Comparison of ENCODE assay signal across 8 cellular contexts in genomic region chr16:2033057-2033911, GRCh38. TPM values are rescaled to one million over a fixed set of nuclear protein-coding genes. Genes with fewer than 3 reads are reported as not detected.
DNase-seq lines count a peak whose midpoint lies in the region; ATAC-seq and TF ChIP-seq lines count a peak whose summit lies in the region.

No MANE protein-coding gene starts in this region.

- peak; percentile 47 for ATAC-seq in body of pancreas
- ATAC-seq in stimulated activated memory B cell treated with anti-CD40 and anti-IgM and Interleukin-4, amounts not matched to agents 10 μg/mL and 1 μg/mL and 100 μg/mL, for 72 hours, result peak; percentile 22

- TF ChIP-seq POLR2A in body of pancreas (IDR thresholded peaks at IDR 0.05), result peak in 1 of 3 donors; percentile 6

- peak; percentile 69 for DNase-seq in HT-29 (ENCODE audit: low spot score)
- peak in 3 of 4 donors; percentile 42 to 60 (median 52) for DNase-seq in body of pancreas
- no peak for DNase-seq in NCI-H82 treated with DMSO at 0.1 percent for 48 hours (lab: John Stamatoyannopoulos, UW; ENCODE audit: unreplicated experiment)
- no peak for DNase-seq in stimulated activated CD4-positive, alpha-beta T cell treated with anti-CD3 and anti-CD28 coated beads, Interleukin-15, amount 100 ng/mL, for 24 hours
- no peak for DNase-seq in mucosa of gallbladder (ENCODE audit: low spot score)
- no peak for DNase-seq in effector memory CD4-positive, alpha-beta T cell

- H3K4me1 Mint-ChIP-seq in stimulated activated memory B cell treated with anti-CD40 and anti-IgM and Interleukin-4, amounts not matched to agents 10 μg/mL and 1 μg/mL and 100 μg/mL, for 72 hours, result peaks cover 21% of the 10 kb centered on the region

- WGBS in body of pancreas, 2 donors, result 43 to 70% methylated on average over 16 to 35 of the region's 37 CpGs

- peak overlapping the region; percentile 59 for H3K27ac Mint-ChIP-seq in stimulated activated memory B cell treated with anti-CD40 and anti-IgM and Interleukin-4, amounts not matched to agents 10 μg/mL and 1 μg/mL and 100 μg/mL, for 72 hours

- no peak overlapping the region for H3K4me3 Mint-ChIP-seq in stimulated activated memory B cell treated with anti-CD40 and anti-IgM and Interleukin-4, amounts not matched to agents 10 μg/mL and 1 μg/mL and 100 μg/mL, for 72 hours

- H3K27me3 ChIP-seq in body of pancreas (no peaks in the 10 kb centered on the region), layer of hippocampus (ENCODE audit: control insufficient read depth, insufficient read depth, low read length) (no peaks in the 10 kb centered on the region)
- no peaks in the 10 kb centered on the region for H3K27me3 ChIP-seq in effector memory CD4-positive, alpha-beta T cell (replicated peaks; ENCODE audit: control insufficient read depth, insufficient read depth, low read length, poor library complexity, severe bottlenecking)

- no peaks in the 10 kb centered on the region for H3K36me3 Mint-ChIP-seq in stimulated activated memory B cell treated with anti-CD40 and anti-IgM and Interleukin-4, amounts not matched to agents 10 μg/mL and 1 μg/mL and 100 μg/mL, for 72 hours

- no peak for TF ChIP-seq CTCF in body of pancreas (IDR thresholded peaks at IDR 0.05)

- H3K4me3 ChIP-seq in body of pancreas, result no peak overlapping the region
- H3K4me3 ChIP-seq in effector memory CD4-positive, alpha-beta T cell (ENCODE audit: insufficient read depth, low read depth, low read length, poor library complexity, severe bottlenecking), result no peak overlapping the region

- H3K36me3 ChIP-seq in body of pancreas (replicated peaks in 1 of 2; ENCODE audit: insufficient read depth in 1 of 2, low read depth in 2 of 2), result no peaks in the 10 kb centered on the region
- H3K36me3 ChIP-seq in effector memory CD4-positive, alpha-beta T cell (ENCODE audit: control insufficient read depth, insufficient read depth, low read length), result no peaks in the 10 kb centered on the region

- intact Hi-C loops in body of pancreas (cut with DNase I), result no loop called here

- H3K9me3 ChIP-seq in body of pancreas, result no peaks in the 10 kb centered on the region
- no peaks in the 10 kb centered on the region for H3K9me3 ChIP-seq in effector memory CD4-positive, alpha-beta T cell (ENCODE audit: control insufficient read depth, low read length)

- H3K4me1 ChIP-seq in body of pancreas, result peaks cover 31% of the 10 kb centered on the region
- no peaks in the 10 kb centered on the region for H3K4me1 ChIP-seq in effector memory CD4-positive, alpha-beta T cell (ENCODE audit: control insufficient read depth, insufficient read depth, low read length, poor library complexity, severe bottlenecking)

- peak overlapping the region; percentile 12 to 76 (median 62) for H3K27ac ChIP-seq in body of pancreas
- H3K27ac ChIP-seq in layer of hippocampus (ENCODE audit: low read depth, low read length), result peak overlapping the region; percentile 96
- H3K27ac ChIP-seq in effector memory CD4-positive, alpha-beta T cell (ENCODE audit: insufficient read depth, low read length, poor library complexity, severe bottlenecking), result no peak overlapping the region

- H3K9me3 Mint-ChIP-seq in stimulated activated memory B cell treated with anti-CD40 and anti-IgM and Interleukin-4, amounts not matched to agents 10 μg/mL and 1 μg/mL and 100 μg/mL, for 72 hours, result no peaks in the 10 kb centered on the region

- peaks cover 52% of the 10 kb centered on the region for H3K27me3 Mint-ChIP-seq in stimulated activated memory B cell treated with anti-CD40 and anti-IgM and Interleukin-4, amounts not matched to agents 10 μg/mL and 1 μg/mL and 100 μg/mL, for 72 hours

RNA-seq across cellular contexts. Expression of gene NHERF2, which starts 6.6 kb away (rescaled TPM):
- 258 and 259 TPM in 2 replicates for total RNA-seq in HT-29 (2014; rRNA removed; shearing (Covaris generic))
- total RNA-seq in body of pancreas (10 to 100 TPM; 32.7 to 87.3 TPM), mucosa of gallbladder (121 TPM)

RNA-seq across cellular contexts. Expression of gene NPW, which starts 13.7 kb away (rescaled TPM):
- 0.91 and 2.7 TPM in 2 replicates for total RNA-seq in HT-29 (2014; rRNA removed; shearing (Covaris generic))
- total RNA-seq in body of pancreas, result not detected
- total RNA-seq in mucosa of gallbladder, result 1.6 TPM

RNA-seq across cellular contexts. Expression of gene NTHL1, which starts 14.3 kb away (rescaled TPM):
- 157 and 215 TPM in 2 replicates for total RNA-seq in HT-29 (2014; rRNA removed; shearing (Covaris generic))
- total RNA-seq in body of pancreas (10 to 100 TPM; 15.2 to 19.7 TPM), mucosa of gallbladder (33.9 TPM)

RNA-seq across cellular contexts. Expression of gene TSC2, which starts 14.5 kb away (rescaled TPM):
- 75.1 and 85.0 TPM in 2 replicates for total RNA-seq in HT-29 (2014; rRNA removed; shearing (Covaris generic))
- total RNA-seq in body of pancreas, result 100 to 1,000 TPM in 1 of 2 donors, 10 to 100 TPM in 1; 73.9 to 152 TPM
- total RNA-seq in mucosa of gallbladder, result 185 TPM

RNA-seq across cellular contexts. Expression of gene ZNF598, which starts 23.7 kb away (rescaled TPM):
- 42.9 and 49.0 TPM in 2 replicates for total RNA-seq in HT-29 (2014; rRNA removed; shearing (Covaris generic))
- 10 to 100 TPM; 41.0 to 55.4 TPM for total RNA-seq in body of pancreas
- 42.1 TPM for total RNA-seq in mucosa of gallbladder

Comparison
In these comparisons a context has a peak if more than half of its experiments do, and no peak if none do; other contexts are left out.
1. DNase-seq: peak in HT-29 (single experiment) and body of pancreas (3 of 4); none in NCI-H82 treated with DMSO at 0.1 percent for 48 hours (single experiment), stimulated activated CD4-positive, alpha-beta T cell treated with anti-CD3 and anti-CD28 coated beads, Interleukin-15, amount 100 ng/mL, for 24 hours (single experiment), mucosa of gallbladder (single experiment) and effector memory CD4-positive, alpha-beta T cell (0 of 3).